In the genomic region with DNA sequence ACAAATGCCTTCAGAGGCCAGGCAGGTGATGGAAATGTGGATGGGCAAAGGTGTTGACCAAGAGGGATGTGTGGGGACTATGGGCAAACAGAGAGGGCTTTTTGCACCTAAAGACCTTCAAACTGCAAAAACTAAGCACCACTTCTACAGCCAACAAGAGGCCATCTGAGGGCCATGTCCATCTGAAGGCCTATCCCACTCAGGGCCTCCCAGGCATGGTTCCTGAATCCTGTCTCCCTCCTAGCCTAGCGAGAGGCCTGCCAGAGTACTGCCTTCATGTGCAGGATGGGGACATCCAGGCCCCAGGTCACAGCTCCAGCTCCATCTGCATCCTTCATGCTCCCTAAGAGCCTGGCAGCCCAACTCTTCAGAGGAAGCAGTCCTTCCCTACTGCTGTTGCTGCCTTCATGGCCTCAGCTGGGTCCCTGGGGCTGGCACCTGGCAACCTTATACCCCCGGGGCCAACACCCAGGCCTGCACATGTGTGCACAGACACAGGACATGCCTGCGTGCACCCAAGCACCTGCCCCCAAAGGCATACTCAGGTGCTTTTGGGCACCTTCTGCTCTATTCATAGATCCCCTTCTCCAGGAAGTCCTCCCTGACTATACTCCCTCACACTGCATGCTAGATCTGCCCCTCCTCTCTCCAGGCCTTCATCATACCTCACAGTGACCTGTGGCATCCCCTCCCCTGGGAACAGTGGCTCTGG, we compare ENCODE assay signal across 25 cellular contexts.
DNase-seq lines count a peak whose midpoint lies in the region; ATAC-seq and TF ChIP-seq lines count a peak whose summit lies in the region.
"Had no signal": no experiment of that assay in that cellular context is flagged by ENCODE, and none has a peak within 500 bp of the region (broad histone marks: within the 10 kb centered on the region; RNA-seq: fewer than 3 reads in every experiment).

No MANE protein-coding gene starts in this region.

- H3K36me3 ChIP-seq in vagina = no peaks in the 10 kb centered on the region
- H3K36me3 ChIP-seq: heart left ventricle, left ventricle myocardium inferior, MG63, uterus had no signal

- intact Hi-C loops in vagina (cut with DNase I) = no loop called here

- H3K36me3 Mint-ChIP-seq in activated CD8-positive, alpha-beta memory T cell treated with anti-CD3 and anti-CD28 coated beads, Interleukin-2, amount 10 ng/mL, durations not matched to agents 7 days and 5 days = no peaks in the 10 kb centered on the region
- no peaks in the 10 kb centered on the region for H3K36me3 Mint-ChIP-seq in memory B cell
- H3K36me3 Mint-ChIP-seq: activated naive CD8-positive, alpha-beta T cell; T-cell had no signal

- no peak for TF ChIP-seq CTCF in vagina (IDR thresholded peaks at IDR 0.05)

- CTCF ChIA-PET in activated CD8-positive, alpha-beta memory T cell treated with anti-CD3 and anti-CD28 coated beads, Interleukin-2, amount 10 ng/mL, durations not matched to agents 7 days and 5 days (lab: Charles Lee) = no interaction called here

- no peak overlapping the region for H3K27ac ChIP-seq in vagina
- H3K27ac ChIP-seq: GM23248, heart left ventricle, left ventricle myocardium inferior, uterus had no signal

- TF ChIP-seq POLR2A in vagina (IDR thresholded peaks at IDR 0.05) = no peak

- H3K27me3 ChIP-seq in vagina = no peaks in the 10 kb centered on the region
- H3K27me3 ChIP-seq: MG63 had no signal

- ATAC-seq in activated CD8-positive, alpha-beta memory T cell treated with anti-CD3 and anti-CD28 coated beads, Interleukin-2, amount 10 ng/mL, durations not matched to agents 7 days and 5 days = no peak
- ATAC-seq in memory B cell (ENCODE audit: low read depth) (peak; percentile 57), GM21381 (IDR thresholded peaks at IDR 0.05; ENCODE audit: unreplicated experiment) (no peak), GM19467 (IDR thresholded peaks at IDR 0.05; ENCODE audit: unreplicated experiment) (no peak), HG03095 (IDR thresholded peaks at IDR 0.05; ENCODE audit: unreplicated experiment) (no peak)
- ATAC-seq: heart left ventricle, T-cell had no signal

- peaks cover 7% of the 10 kb centered on the region for H3K4me1 ChIP-seq in vagina
- H3K4me1 ChIP-seq: heart left ventricle, uterus had no signal

- no peaks in the 10 kb centered on the region for H3K9me3 ChIP-seq in vagina
- H3K9me3 ChIP-seq: heart left ventricle, left ventricle myocardium inferior, MG63, uterus had no signal

- H3K4me3 Mint-ChIP-seq in activated CD8-positive, alpha-beta memory T cell treated with anti-CD3 and anti-CD28 coated beads, Interleukin-2, amount 10 ng/mL, durations not matched to agents 7 days and 5 days = no peak overlapping the region
- H3K4me3 Mint-ChIP-seq in memory B cell = no peak overlapping the region
- H3K4me3 Mint-ChIP-seq: activated naive CD8-positive, alpha-beta T cell; T-cell had no signal

- H3K9me3 Mint-ChIP-seq in activated CD8-positive, alpha-beta memory T cell treated with anti-CD3 and anti-CD28 coated beads, Interleukin-2, amount 10 ng/mL, durations not matched to agents 7 days and 5 days (ENCODE audit: low read depth) = no peaks in the 10 kb centered on the region
- H3K9me3 Mint-ChIP-seq in memory B cell = peaks cover 2% of the 10 kb centered on the region
- H3K9me3 Mint-ChIP-seq: T-cell had no signal

- peaks cover 4% of the 10 kb centered on the region for H3K27me3 Mint-ChIP-seq in activated CD8-positive, alpha-beta memory T cell treated with anti-CD3 and anti-CD28 coated beads, Interleukin-2, amount 10 ng/mL, durations not matched to agents 7 days and 5 days
- peaks cover 6% of the 10 kb centered on the region for H3K27me3 Mint-ChIP-seq in memory B cell
- H3K27me3 Mint-ChIP-seq: activated naive CD8-positive, alpha-beta T cell; T-cell had no signal

- peaks cover 10% of the 10 kb centered on the region for H3K4me1 Mint-ChIP-seq in activated CD8-positive, alpha-beta memory T cell treated with anti-CD3 and anti-CD28 coated beads, Interleukin-2, amount 10 ng/mL, durations not matched to agents 7 days and 5 days
- peaks cover 11% of the 10 kb centered on the region for H3K4me1 Mint-ChIP-seq in memory B cell

- H3K4me3 ChIP-seq in vagina = no peak overlapping the region
- H3K4me3 ChIP-seq: GM23248, heart left ventricle, left ventricle myocardium inferior, MG63, uterus had no signal

- DNase-seq in activated effector memory CD4-positive, alpha-beta T cell treated with anti-CD3 and anti-CD28 coated beads, Interleukin-2, amount 50 U/mL, for 16 hours = peak; percentile 57
- DNase-seq in activated effector memory CD4-positive, alpha-beta T cell treated with Interleukin-2 at 50 U/mL for 16 hours = no peak
- DNase-seq in activated CD8-positive, alpha-beta memory T cell treated with anti-CD3 and anti-CD28 coated beads, Interleukin-2, amount 10 ng/mL, durations not matched to agents 7 days and 5 days = peak; percentile 38
- DNase-seq in memory B cell (ENCODE audit: low spot score in 2 of 2) (no peak), vagina (ENCODE audit: extremely low spot score in 2 of 2) (peak; percentile 71 to 87)
- DNase-seq: activated CD4-positive, alpha-beta T cell treated with anti-CD3 and anti-CD28 coated beads, Interleukin-2, amount 50 U/mL, for 1 hour; DMS153; GF-D8; GM23248; IMR-90; left ventricle myocardium inferior; MG63; NCI-H1436; NCI-H2171 treated with DMSO at 0.1 percent for 48 hours; NCI-H69; OCI-M1; SIG-M5; stimulated activated CD4-positive, alpha-beta T cell treated with anti-CD3 and anti-CD28 coated beads, Interleukin-12 subunit alpha, Interleukin-12 subunit beta, amount 100 ng/mL, for 4 hours; uterus had no signal

- H3K27ac Mint-ChIP-seq in activated CD8-positive, alpha-beta memory T cell treated with anti-CD3 and anti-CD28 coated beads, Interleukin-2, amount 10 ng/mL, durations not matched to agents 7 days and 5 days = no peak overlapping the region
- peak overlapping the region; percentile 25 for H3K27ac Mint-ChIP-seq in memory B cell
- H3K27ac Mint-ChIP-seq: activated naive CD8-positive, alpha-beta T cell; T-cell had no signal

Comparison
In these comparisons a context has a peak if more than half of its experiments do, and no peak if none do; other contexts are left out.
1. DNase-seq: peak in activated effector memory CD4-positive, alpha-beta T cell treated with anti-CD3 and anti-CD28 coated beads, Interleukin-2, amount 50 U/mL, for 16 hours (single experiment), activated CD8-positive, alpha-beta memory T cell treated with anti-CD3 and anti-CD28 coated beads, Interleukin-2, amount 10 ng/mL, durations not matched to agents 7 days and 5 days (single experiment) and vagina (2 of 2); none in activated effector memory CD4-positive, alpha-beta T cell treated with Interleukin-2 at 50 U/mL for 16 hours (single experiment) and memory B cell (0 of 2).